Comparison of ENCODE assay signal across 2 cellular contexts in the genomic region with DNA sequence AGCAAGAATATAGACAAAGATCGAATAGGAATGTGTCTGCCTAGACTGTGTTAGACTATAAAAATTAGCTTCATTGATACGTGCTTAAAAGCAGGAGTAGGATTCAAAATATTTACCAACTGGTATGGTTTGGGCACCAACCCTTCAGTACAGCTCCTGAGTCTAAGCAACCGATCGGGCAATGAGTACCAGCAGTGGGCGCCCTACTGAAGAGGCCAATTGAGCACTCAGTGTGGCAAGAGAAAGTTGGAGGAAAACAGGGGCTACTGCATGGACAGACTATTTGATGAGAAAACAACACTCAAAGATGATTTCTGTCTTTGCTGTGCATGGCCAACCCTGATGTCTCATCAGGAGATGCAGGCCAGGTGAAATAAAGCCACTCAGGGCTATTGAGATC.
TF ChIP-seq lines count a peak whose summit lies in the region.

No MANE protein-coding gene starts in this region.

TF ChIP-seq in GM23338, 12 proteins besides CTCF, POLR2A, EP300 and RAD21 (continued from another document):
- TF ChIP-seq ETS1 (IDR thresholded peaks at IDR 0.05) (no peak), ZNF331 (CRISPR knock-in tag; IDR thresholded peaks at IDR 0.05; ENCODE audit: low read depth) (no peak), REST (IDR thresholded peaks at IDR 0.05; ENCODE audit: unreplicated experiment) (no peak), CREB1 (CRISPR knock-in tag; IDR thresholded peaks at IDR 0.05; ENCODE audit: low read depth) (no peak), EZH2phosphoT487 (IDR thresholded peaks at IDR 0.05; ENCODE audit: unreplicated experiment) (no peak), EZH2 (IDR thresholded peaks at IDR 0.05; ENCODE audit: low read depth, unreplicated experiment) (no peak), JUNB (IDR thresholded peaks at IDR 0.05; ENCODE audit: unreplicated experiment) (no peak)

TF ChIP-seq in SK-N-SH, 30 proteins besides CTCF, POLR2A, EP300 and RAD21 (continued from another document):
- TF ChIP-seq, protein P1, sequence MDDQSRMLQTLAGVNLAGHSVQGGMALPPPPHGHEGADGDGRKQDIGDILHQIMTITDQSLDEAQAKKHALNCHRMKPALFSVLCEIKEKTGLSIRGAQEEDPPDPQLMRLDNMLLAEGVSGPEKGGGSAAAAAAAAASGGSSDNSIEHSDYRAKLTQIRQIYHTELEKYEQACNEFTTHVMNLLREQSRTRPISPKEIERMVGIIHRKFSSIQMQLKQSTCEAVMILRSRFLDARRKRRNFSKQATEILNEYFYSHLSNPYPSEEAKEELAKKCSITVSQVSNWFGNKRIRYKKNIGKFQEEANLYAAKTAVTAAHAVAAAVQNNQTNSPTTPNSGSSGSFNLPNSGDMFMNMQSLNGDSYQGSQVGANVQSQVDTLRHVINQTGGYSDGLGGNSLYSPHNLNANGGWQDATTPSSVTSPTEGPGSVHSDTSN (IDR thresholded peaks at IDR 0.05) = no peak
- no peak for TF ChIP-seq ELF1 (IDR thresholded peaks at IDR 0.05)
- no peak for TF ChIP-seq RCOR1 (IDR thresholded peaks at IDR 0.05; ENCODE audit: low read length)
- TF ChIP-seq NRF1 (IDR thresholded peaks at IDR 0.05; ENCODE audit: low read depth, low read length) = no peak
- TF ChIP-seq, protein P2, sequence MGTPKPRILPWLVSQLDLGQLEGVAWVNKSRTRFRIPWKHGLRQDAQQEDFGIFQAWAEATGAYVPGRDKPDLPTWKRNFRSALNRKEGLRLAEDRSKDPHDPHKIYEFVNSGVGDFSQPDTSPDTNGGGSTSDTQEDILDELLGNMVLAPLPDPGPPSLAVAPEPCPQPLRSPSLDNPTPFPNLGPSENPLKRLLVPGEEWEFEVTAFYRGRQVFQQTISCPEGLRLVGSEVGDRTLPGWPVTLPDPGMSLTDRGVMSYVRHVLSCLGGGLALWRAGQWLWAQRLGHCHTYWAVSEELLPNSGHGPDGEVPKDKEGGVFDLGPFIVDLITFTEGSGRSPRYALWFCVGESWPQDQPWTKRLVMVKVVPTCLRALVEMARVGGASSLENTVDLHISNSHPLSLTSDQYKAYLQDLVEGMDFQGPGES (IDR thresholded peaks at IDR 0.05; ENCODE audit: low read depth, low read length) = no peak
- no peak for TF ChIP-seq TCF12 (IDR thresholded peaks at IDR 0.05)
- TF ChIP-seq RFX5 (IDR thresholded peaks at IDR 0.05; ENCODE audit: low read length) = no peak
